8 cellular contexts compared by ENCODE assay signal in genomic region chr14:102096569-102097188, GRCh38. TPM values are rescaled to one million over a fixed set of nuclear protein-coding genes. Genes with fewer than 3 reads are reported as not detected.
DNase-seq lines count a peak whose midpoint lies in the region; ATAC-seq and TF ChIP-seq lines count a peak whose summit lies in the region.

No MANE protein-coding gene starts in this region.

- intact Hi-C loops in lower leg skin (cut with DNase I; ENCODE audit: low total_unique reads), result loop anchor here (10.0 kb wide), 2 partner anchors 52 to 132 kb away; partner anchors contain the start of gene DYNC1H1

- DNase-seq in AG08396 (ENCODE audit: low spot score), result peak; percentile 85
- peak; percentile 46 for DNase-seq in H4 (ENCODE audit: low spot score)
- DNase-seq in NCI-H460 (ENCODE audit: extremely low read depth, low read depth), result peak; percentile 85
- DNase-seq in activated CD4-positive, alpha-beta T cell treated with anti-CD3 and anti-CD28 coated beads, Interleukin-2, amount 50 U/mL, for 24 hours (ENCODE audit: low read depth in 1 of 2, low spot score in 1 of 2), result peak; percentile 41 to 55
- DNase-seq in dermis microvascular lymphatic vessel endothelial cell (ENCODE audit: low read depth in 2 of 2), result peak; percentile 40 to 77
- DNase-seq in lower leg skin (ENCODE audit: low spot score in 2 of 2), result peak; percentile 81 to 96
- DNase-seq in stimulated activated CD4-positive, alpha-beta T cell treated with anti-CD3 and anti-CD28 coated beads, TNF-alpha, amount 100 ng/mL, for 24 hours (ENCODE audit: low read depth in 3 of 3), result peak; percentile 40 to 69 (median 54)

- H3K4me3 ChIP-seq in lower leg skin (ENCODE audit: low read depth, poor library complexity, severe bottlenecking), result no peak overlapping the region

- no peak for TF ChIP-seq POLR2A in lower leg skin (IDR thresholded peaks at IDR 0.05)

- WGBS in lower leg skin, 2 donors, result 34% methylated on average over 12 of the region's 12 CpGs

- TF ChIP-seq CTCF in lower leg skin (IDR thresholded peaks at IDR 0.05), result no peak

- no peak for ATAC-seq in GM21515 (IDR thresholded peaks at IDR 0.05; ENCODE audit: unreplicated experiment)

RNA-seq across cellular contexts. Expression of gene HSP90AA1, which starts 9.8 kb away (rescaled TPM):
- 518 and 574 TPM in 2 replicates for total RNA-seq in H4 (2014; rRNA removed; shearing (Covaris generic))
- 175 and 234 TPM in 2 replicates for total RNA-seq in NCI-H460 (2014; rRNA removed; shearing (Covaris generic))
- polyA plus RNA-seq in NCI-H460 (2014; cell fraction: nucleus; rRNA removed), result 218 and 303 TPM in 2 replicates
- total RNA-seq in dermis microvascular lymphatic vessel endothelial cell, result 253 and 261 TPM in 2 replicates
- total RNA-seq in lower leg skin, result 100 to 1,000 TPM; 196 to 301 (median 255) TPM

RNA-seq across cellular contexts. Expression of gene WDR20, which starts 43.0 kb away (rescaled TPM):
- total RNA-seq in H4 (2014; rRNA removed; shearing (Covaris generic)), result 10.7 and 20.3 TPM in 2 replicates
- total RNA-seq in NCI-H460 (2014; rRNA removed; shearing (Covaris generic)), result 20.2 and 22.5 TPM in 2 replicates
- 17.1 and 18.5 TPM in 2 replicates for polyA plus RNA-seq in NCI-H460 (2014; cell fraction: nucleus; rRNA removed)
- 13.7 and 14.3 TPM in 2 replicates for total RNA-seq in dermis microvascular lymphatic vessel endothelial cell
- total RNA-seq in lower leg skin, result 10 to 100 TPM; 33.7 to 50.8 (median 41.3) TPM
